8 cellular contexts compared by ENCODE assay signal in the genomic region with DNA sequence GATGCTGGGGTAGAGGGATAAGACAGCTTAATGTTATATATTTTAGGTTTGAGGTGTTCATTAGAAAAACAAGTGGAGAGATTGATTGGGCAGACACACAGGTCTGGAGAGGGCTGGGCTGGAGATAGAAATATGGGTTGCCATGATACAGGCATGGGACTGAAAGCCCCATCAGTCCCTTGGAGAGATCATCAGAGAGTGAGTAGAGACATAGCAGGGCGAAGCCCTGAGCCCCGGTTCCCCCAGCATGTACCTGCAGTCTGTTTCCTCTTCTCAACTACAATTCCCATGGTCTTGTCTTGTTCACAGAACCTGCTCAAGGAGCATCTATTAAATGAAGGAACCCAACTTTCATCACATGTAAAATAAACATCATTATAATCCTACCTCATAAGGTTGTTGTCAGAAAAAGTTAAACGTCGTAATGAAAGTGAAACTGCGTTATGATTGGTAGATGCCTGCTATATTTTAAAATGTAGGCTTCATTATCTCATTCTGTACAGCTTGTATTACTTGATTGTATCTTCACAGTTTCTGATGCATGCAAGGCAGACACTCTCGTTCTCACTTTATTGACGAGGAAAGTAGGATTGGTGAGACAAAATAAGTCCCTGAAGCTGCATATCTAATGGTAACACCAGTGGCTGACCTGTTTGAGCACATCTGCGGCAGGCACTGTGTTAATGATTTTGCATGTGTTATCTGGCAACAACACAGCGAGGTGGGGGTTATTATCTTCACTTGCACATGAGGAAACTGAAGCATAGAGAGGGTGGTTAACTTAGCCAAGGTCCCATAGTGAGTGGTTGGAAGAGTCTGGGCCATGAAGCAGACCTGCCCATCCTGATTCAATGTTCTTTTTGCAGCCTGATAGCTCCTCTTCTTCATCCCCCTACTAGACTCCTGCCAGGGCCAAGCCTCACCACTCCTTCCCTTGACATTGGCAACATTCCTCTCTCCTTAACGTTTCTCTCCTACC.
A peak's percentile ranks its signal among the peaks of the same experiment; 100 is the strongest.
DNase-seq lines count a peak whose midpoint lies in the region; ATAC-seq and TF ChIP-seq lines count a peak whose summit lies in the region.

No MANE protein-coding gene starts in this region.

- no peaks in the 10 kb centered on the region for H4K20me1 ChIP-seq in SU-DHL-6 (ENCODE audit: low read depth, low read length)

- H3K4me3 ChIP-seq in SU-DHL-6 (ENCODE audit: insufficient read depth, low read length, poor library complexity, severe bottlenecking) = peak overlapping the region; percentile 32
- peak overlapping the region; percentile 1 for H3K4me3 ChIP-seq in colonic mucosa

- H3K9me3 Mint-ChIP-seq in activated CD4-positive, alpha-beta T cell treated with anti-CD3 and anti-CD28 coated beads for 36 hours (ENCODE audit: low read depth) = peaks cover 1% of the 10 kb centered on the region
- no peaks in the 10 kb centered on the region for H3K9me3 Mint-ChIP-seq in stimulated activated effector memory CD8-positive, alpha-beta T cell treated with anti-CD3 and anti-CD28 coated beads, Interleukin-12 subunit alpha, Interleukin-12 subunit beta, amount 100 ng/mL, for 72 hours

- no peaks in the 10 kb centered on the region for H3K79me2 ChIP-seq in SU-DHL-6 (ENCODE audit: insufficient read depth, low read length)

- CTCF ChIA-PET in activated CD4-positive, alpha-beta T cell treated with anti-CD3 and anti-CD28 coated beads for 36 hours (lab: Charles Lee) = interaction anchor here (0.7 to 9.6 kb wide), 34 partner anchors 9 to 1190 kb away, joined by 3 to 139 read pairs (median 5); a partner anchor contains a TSS

- peak overlapping the region; percentile 60 for H2AFZ ChIP-seq in SU-DHL-6 (ENCODE audit: low read depth, low read length, severe bottlenecking)

- TF ChIP-seq CTCF in SU-DHL-6 (IDR thresholded peaks at IDR 0.05; ENCODE audit: insufficient read depth, low read length, poor library complexity, severe bottlenecking) (no peak), colonic mucosa (IDR thresholded peaks at IDR 0.05) (no peak)

- no peaks in the 10 kb centered on the region for H3K9me2 ChIP-seq in SU-DHL-6 (replicated peaks; ENCODE audit: insufficient read depth, low read length)

- peaks cover 3% of the 10 kb centered on the region for H3K4me1 ChIP-seq in colonic mucosa

- H3K4me1 Mint-ChIP-seq in activated CD4-positive, alpha-beta T cell treated with anti-CD3 and anti-CD28 coated beads for 36 hours = peaks cover 42% of the 10 kb centered on the region
- peaks cover 36% of the 10 kb centered on the region for H3K4me1 Mint-ChIP-seq in stimulated activated effector memory CD8-positive, alpha-beta T cell treated with anti-CD3 and anti-CD28 coated beads, Interleukin-12 subunit alpha, Interleukin-12 subunit beta, amount 100 ng/mL, for 72 hours

- peak overlapping the region; percentile 96 for H3K27ac Mint-ChIP-seq in activated CD4-positive, alpha-beta T cell treated with anti-CD3 and anti-CD28 coated beads for 36 hours
- H3K27ac Mint-ChIP-seq in stimulated activated effector memory CD8-positive, alpha-beta T cell treated with anti-CD3 and anti-CD28 coated beads, Interleukin-12 subunit alpha, Interleukin-12 subunit beta, amount 100 ng/mL, for 72 hours = peak overlapping the region; percentile 69

- H3K9ac ChIP-seq in SU-DHL-6 (ENCODE audit: low read length) (peak overlapping the region; percentile 25), colonic mucosa (ENCODE audit: low read depth in 2 of 2, low read length in 2 of 2) (peak overlapping the region in 1 of 2 donors; percentile 16)

- no peaks in the 10 kb centered on the region for H3K36me3 Mint-ChIP-seq in activated CD4-positive, alpha-beta T cell treated with anti-CD3 and anti-CD28 coated beads for 36 hours (ENCODE audit: low read depth)
- peaks cover 3% of the 10 kb centered on the region for H3K36me3 Mint-ChIP-seq in stimulated activated effector memory CD8-positive, alpha-beta T cell treated with anti-CD3 and anti-CD28 coated beads, Interleukin-12 subunit alpha, Interleukin-12 subunit beta, amount 100 ng/mL, for 72 hours

- H3K27ac ChIP-seq in SU-DHL-6 (ENCODE audit: low read depth, low read length) (no peak overlapping the region), colonic mucosa (no peak overlapping the region)

- H3F3A ChIP-seq in SU-DHL-6 (ENCODE audit: insufficient read depth) = no peaks in the 10 kb centered on the region

- peak overlapping the region; percentile 61 for H3K4me2 ChIP-seq in SU-DHL-6 (ENCODE audit: low read depth, low read length, poor library complexity, severe bottlenecking)

- H3K27me3 ChIP-seq in SU-DHL-6 (ENCODE audit: low read length) (no peaks in the 10 kb centered on the region), colonic mucosa (no peaks in the 10 kb centered on the region)

- POLR2A ChIA-PET in activated CD4-positive, alpha-beta T cell treated with anti-CD3 and anti-CD28 coated beads for 36 hours (lab: Charles Lee) = interaction anchor here (0.6 to 1.3 kb wide), 9 partner anchors 68 to 637 kb away, joined by 3 to 6 read pairs (median 4); a partner anchor contains a TSS

- peak; percentile 49 for DNase-seq in activated CD4-positive, alpha-beta T cell treated with anti-CD3 and anti-CD28 coated beads for 36 hours
- no peak for DNase-seq in activated CD4-positive, alpha-beta T cell treated with anti-CD3 and anti-CD28 coated beads for 1 hour
- no peak for DNase-seq in colonic mucosa
- DNase-seq in stimulated activated effector memory CD8-positive, alpha-beta T cell treated with anti-CD3 and anti-CD28 coated beads, Interleukin-12 subunit alpha, Interleukin-12 subunit beta, amount 100 ng/mL, for 72 hours (ENCODE audit: low spot score in 2 of 2) = no peak
- DNase-seq in cerebellar nuclear complex (lab: John Stamatoyannopoulos, UW) = no peak
- DNase-seq in NCI-H1105 (lab: John Stamatoyannopoulos, UW) = no peak

- intact Hi-C loops in activated CD4-positive, alpha-beta T cell treated with anti-CD3 and anti-CD28 coated beads for 36 hours (cut with DNase I, micrococcal nuclease) = loop anchor here (1.0 to 10.0 kb wide), 6 partner anchors 78 to 1274 kb away; a partner anchor contains a TSS
- intact Hi-C loops in colonic mucosa (cut with DNase I) = loop anchor here (2.0 kb wide), 2 partner anchors 552 to 612 kb away; no protein-coding TSS in a partner anchor

- peak; percentile 23 for ATAC-seq in activated CD4-positive, alpha-beta T cell treated with anti-CD3 and anti-CD28 coated beads for 36 hours
- ATAC-seq in stimulated activated effector memory CD8-positive, alpha-beta T cell treated with anti-CD3 and anti-CD28 coated beads, Interleukin-12 subunit alpha, Interleukin-12 subunit beta, amount 100 ng/mL, for 72 hours = peak; percentile 18
- ATAC-seq in HG03097 (IDR thresholded peaks at IDR 0.05; ENCODE audit: low FRiP score, unreplicated experiment) = no peak

- H3K36me3 ChIP-seq in SU-DHL-6 (ENCODE audit: low read length) (no peaks in the 10 kb centered on the region), colonic mucosa (no peaks in the 10 kb centered on the region)

- no peaks in the 10 kb centered on the region for H3K27me3 Mint-ChIP-seq in activated CD4-positive, alpha-beta T cell treated with anti-CD3 and anti-CD28 coated beads for 36 hours

- H3K9me3 ChIP-seq in SU-DHL-6 (ENCODE audit: insufficient read depth, low read length) (no peaks in the 10 kb centered on the region), colonic mucosa (no peaks in the 10 kb centered on the region)

- peak overlapping the region; percentile 83 for H3K4me3 Mint-ChIP-seq in activated CD4-positive, alpha-beta T cell treated with anti-CD3 and anti-CD28 coated beads for 36 hours
- peak overlapping the region; percentile 79 for H3K4me3 Mint-ChIP-seq in stimulated activated effector memory CD8-positive, alpha-beta T cell treated with anti-CD3 and anti-CD28 coated beads, Interleukin-12 subunit alpha, Interleukin-12 subunit beta, amount 100 ng/mL, for 72 hours
